Comparison of ENCODE assay signal across 13 cellular contexts in the genomic region with DNA sequence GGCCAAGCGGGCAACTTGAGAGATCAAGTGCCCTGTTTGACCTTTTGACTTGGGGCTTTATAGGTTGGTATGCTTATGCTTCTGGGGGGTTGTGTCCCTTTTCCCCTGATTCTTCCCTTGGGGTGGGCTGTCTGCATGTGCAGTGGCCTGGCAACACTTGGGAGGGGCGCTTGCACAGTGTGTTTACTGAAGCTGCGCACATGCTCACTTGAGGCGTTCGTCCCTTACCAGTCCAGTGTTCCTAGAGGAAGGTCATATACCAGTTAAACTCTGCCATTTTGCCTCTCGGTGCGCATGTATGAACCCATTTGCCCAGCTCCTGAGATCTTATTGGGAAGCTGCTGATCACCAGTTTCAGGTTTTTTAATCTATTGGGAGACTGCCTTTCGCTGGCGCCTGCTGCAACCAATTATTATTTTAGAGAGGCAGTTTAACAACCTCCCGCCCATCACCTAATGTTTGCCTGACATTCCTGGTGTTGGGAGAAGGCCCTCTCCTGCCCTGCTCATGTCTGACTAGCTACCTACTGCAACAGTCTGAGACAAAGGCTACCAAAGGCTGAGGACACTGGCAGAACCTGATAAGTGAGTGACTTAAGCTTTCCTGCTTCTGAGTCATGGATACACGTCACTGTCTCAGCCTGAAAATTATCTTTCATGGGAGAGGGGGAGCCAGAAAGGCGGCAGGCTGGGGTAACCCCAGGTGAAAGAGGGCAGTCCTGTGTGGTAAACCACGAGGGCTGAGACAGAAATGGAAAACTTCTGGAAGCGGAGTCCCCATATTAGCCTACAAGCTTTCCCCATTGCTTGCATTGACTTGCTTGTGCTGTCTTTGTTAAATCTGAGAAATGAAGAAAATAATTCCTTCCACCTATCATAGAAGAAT.
DNase-seq lines count a peak whose midpoint lies in the region; ATAC-seq and TF ChIP-seq lines count a peak whose summit lies in the region.
"Had no signal": no experiment of that assay in that cellular context is flagged by ENCODE, and none has a peak within 500 bp of the region (broad histone marks: within the 10 kb centered on the region; RNA-seq: fewer than 3 reads in every experiment).

No MANE protein-coding gene starts in this region.

- intact Hi-C loops in PC-3 (cut with micrococcal nuclease), result no loop called here

- no peak overlapping the region for H3K4me3 Mint-ChIP-seq in naive thymus-derived CD8-positive, alpha-beta T cell
- H3K4me3 Mint-ChIP-seq: mesothelial cell of epicardium had no signal

- POLR2A ChIA-PET in PC-3 (lab: Charles Lee; ENCODE audit: unreplicated experiment), result no interaction called here
- POLR2A ChIA-PET in naive thymus-derived CD8-positive, alpha-beta T cell (lab: Charles Lee), result no interaction called here

- H3K27ac Mint-ChIP-seq in naive thymus-derived CD8-positive, alpha-beta T cell, result no peak overlapping the region
- H3K27ac Mint-ChIP-seq: mesothelial cell of epicardium had no signal

- H3K4me1 Mint-ChIP-seq in naive thymus-derived CD8-positive, alpha-beta T cell, result no peaks in the 10 kb centered on the region
- H3K4me1 Mint-ChIP-seq: mesothelial cell of epicardium had no signal

- CTCF ChIA-PET in PC-3 (lab: Charles Lee), result no interaction called here

- H3K9me3 ChIP-seq in PC-3 (ENCODE audit: low read length) (peaks cover 22% of the 10 kb centered on the region), esophagus (ENCODE audit: control insufficient read depth in 2 of 2, insufficient read depth in 1 of 2, low read depth in 1 of 2, low read length in 1 of 2) (peaks cover 0 to 3% of the 10 kb centered on the region in 2 donors)

- H3K4me3 ChIP-seq in PC-3 (ENCODE audit: low read length), result no peak overlapping the region
- H3K4me3 ChIP-seq in esophagus (ENCODE audit: low read depth in 1 of 2, low read length in 2 of 2), result no peak overlapping the region
- H3K4me3 ChIP-seq: BLaER1 treated with 17β-estradiol and CSF1 and Interleukin-3, amounts not matched to agents 10 nM and 100 nM had no signal

- no peaks in the 10 kb centered on the region for H3K9me2 ChIP-seq in PC-3 (replicated peaks; ENCODE audit: low read length)

- peaks cover 3 to 30% (median 13%) of the 10 kb centered on the region in 9 donors for H3K9me3 Mint-ChIP-seq in naive thymus-derived CD8-positive, alpha-beta T cell

- H4K20me1 ChIP-seq in PC-3 (ENCODE audit: low read length), result no peaks in the 10 kb centered on the region
- H4K20me1 ChIP-seq: BLaER1 treated with 17β-estradiol and CSF1 and Interleukin-3, amounts not matched to agents 10 nM and 100 nM had no signal

- no TSS peak for BruUV-seq in PC-3 (replicated peaks; lab: Mats Ljungman, UMichigan)

- WGBS in esophagus, 2 donors, result 83% methylated on average over 14 of the region's 14 CpGs

- no peaks in the 10 kb centered on the region for H3F3A ChIP-seq in PC-3 (ENCODE audit: low read length, unreplicated experiment)

- TF ChIP-seq CTCF in PC-3 (conservative IDR thresholded peaks at IDR 0.05; ENCODE audit: low read depth, low read length), result no peak

- H3K27ac ChIP-seq in PC-3 (ENCODE audit: low read length), result peak overlapping the region; percentile 60
- peak overlapping the region; percentile 75 to 86 for H3K27ac ChIP-seq in esophagus (ENCODE audit: low read depth in 2 of 2, low read length in 1 of 2)
- H3K27ac ChIP-seq: BLaER1 treated with 17β-estradiol and CSF1 and Interleukin-3, amounts not matched to agents 10 nM and 100 nM had no signal

- H3K27me3 ChIP-seq in PC-3 (ENCODE audit: low read length), result no peaks in the 10 kb centered on the region
- no peaks in the 10 kb centered on the region for H3K27me3 ChIP-seq in esophagus (ENCODE audit: control insufficient read depth in 1 of 2, insufficient read depth in 2 of 2, low read length in 2 of 2)
- H3K27me3 ChIP-seq: BLaER1 treated with 17β-estradiol and CSF1 and Interleukin-3, amounts not matched to agents 10 nM and 100 nM had no signal

- H2AFZ ChIP-seq in PC-3 (ENCODE audit: low read length), result peak overlapping the region; percentile 60

- no peaks in the 10 kb centered on the region for H3K79me2 ChIP-seq in PC-3 (ENCODE audit: low read length)

- H3K27me3 Mint-ChIP-seq in naive thymus-derived CD8-positive, alpha-beta T cell, result peaks cover 6 to 27% (median 9%) of the 10 kb centered on the region in 5 donors

- peak overlapping the region; percentile 41; the same call in 1 of the 2 replicates for H3K4me2 ChIP-seq in PC-3 (ENCODE audit: low read length)
- H3K4me2 ChIP-seq: BLaER1 treated with 17β-estradiol and CSF1 and Interleukin-3, amounts not matched to agents 10 nM and 100 nM had no signal

- H3K9ac ChIP-seq in PC-3 (ENCODE audit: low read length), result no peak overlapping the region
- H3K9ac ChIP-seq: BLaER1 treated with 17β-estradiol and CSF1 and Interleukin-3, amounts not matched to agents 10 nM and 100 nM had no signal

- peak; percentile 48 for DNase-seq in ELR (ENCODE audit: low read depth)
- peak; percentile 75 for DNase-seq in PC-3
- DNase-seq in renal cortical epithelial cell (ENCODE audit: low read depth), result peak; percentile 52
- no peak for DNase-seq in activated CD4-positive, alpha-beta T cell treated with anti-CD3 and anti-CD28 coated beads for 4 hours
- no peak for DNase-seq in midbrain (lab: John Stamatoyannopoulos, UW)
- no peak for DNase-seq in naive thymus-derived CD8-positive, alpha-beta T cell
- DNase-seq: GF-D8; stimulated activated CD4-positive, alpha-beta T cell treated with anti-CD3 and anti-CD28 coated beads, Interleukin-2, amount 100 ng/mL, for 24 hours had no signal

- peaks cover 3% of the 10 kb centered on the region; the same call in 1 of the 2 replicates for H3K36me3 ChIP-seq in PC-3 (ENCODE audit: low read depth, low read length)
- H3K36me3 ChIP-seq in esophagus (ENCODE audit: control insufficient read depth in 2 of 2, insufficient read depth in 2 of 2, low read length in 1 of 2), result peaks cover 0 to 3% of the 10 kb centered on the region in 2 donors
- H3K36me3 ChIP-seq: BLaER1 treated with 17β-estradiol and CSF1 and Interleukin-3, amounts not matched to agents 10 nM and 100 nM had no signal

- H3K36me3 Mint-ChIP-seq in naive thymus-derived CD8-positive, alpha-beta T cell, result peaks cover 2 to 11% (median 8%) of the 10 kb centered on the region in 3 donors

- peak; percentile 68 for ATAC-seq in PC-3
- no peak for ATAC-seq in HG03432 (IDR thresholded peaks at IDR 0.05; ENCODE audit: unreplicated experiment)
- ATAC-seq in naive thymus-derived CD8-positive, alpha-beta T cell, result no peak
- ATAC-seq: Panc1 had no signal

- peaks cover 12% of the 10 kb centered on the region for H3K4me1 ChIP-seq in PC-3 (ENCODE audit: insufficient read depth, low read length)
- H3K4me1 ChIP-seq in esophagus (ENCODE audit: control insufficient read depth in 2 of 2, insufficient read depth in 2 of 2, low read length in 1 of 2), result peaks cover 0 to 3% of the 10 kb centered on the region in 2 donors
- H3K4me1 ChIP-seq: BLaER1 treated with 17β-estradiol and CSF1 and Interleukin-3, amounts not matched to agents 10 nM and 100 nM had no signal

Comparison
In these comparisons a context has a peak if more than half of its experiments do, and no peak if none do; other contexts are left out.
1. DNase-seq: peak in ELR (single experiment), PC-3 (single experiment) and renal cortical epithelial cell (single experiment); none in activated CD4-positive, alpha-beta T cell treated with anti-CD3 and anti-CD28 coated beads for 4 hours (0 of 2), midbrain (single experiment) and naive thymus-derived CD8-positive, alpha-beta T cell (0 of 10).